2 cellular contexts compared by ENCODE assay signal in the genomic region with DNA sequence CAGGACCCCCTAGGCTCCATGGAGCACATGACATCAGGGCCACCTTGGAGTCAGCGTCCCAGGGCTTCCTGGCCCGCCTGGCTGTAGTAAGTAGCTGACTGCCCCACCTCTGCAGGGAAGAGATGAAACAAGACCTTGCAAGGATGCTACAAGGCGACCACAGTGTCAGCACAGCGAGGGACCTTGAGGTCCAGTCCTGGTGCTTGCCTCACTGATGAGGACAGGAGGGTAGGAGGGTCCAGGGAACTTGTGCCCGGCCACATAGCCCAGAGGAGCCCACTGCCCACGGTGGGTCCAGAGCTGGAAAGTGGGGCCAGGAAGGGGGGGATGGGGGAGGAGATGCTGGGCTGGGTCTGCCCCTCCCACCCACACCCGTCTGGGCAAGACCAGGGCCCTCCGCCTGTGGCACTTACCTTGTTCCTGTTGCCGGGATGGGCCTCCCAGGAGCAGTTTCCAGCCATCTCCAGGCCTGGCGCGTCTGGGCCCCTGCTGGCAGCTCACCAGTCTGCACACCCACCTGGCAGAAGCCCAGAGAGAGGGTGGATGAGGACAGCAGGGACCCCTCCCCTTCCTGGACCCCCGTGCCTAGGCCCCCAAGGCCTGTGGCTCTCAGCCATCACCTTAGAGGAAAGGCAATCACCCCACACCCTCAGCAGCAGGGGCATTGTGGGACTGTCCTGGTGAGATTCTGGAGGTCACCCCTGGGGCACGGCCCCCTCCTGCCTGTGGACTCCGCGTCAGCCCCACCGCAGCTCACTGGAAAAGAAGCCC.
TF ChIP-seq lines count a peak whose summit lies in the region.

No MANE protein-coding gene starts in this region.

TF ChIP-seq in SK-N-SH, 30 proteins besides CTCF, POLR2A, EP300 and RAD21:
- no peak for TF ChIP-seq RCOR1 (IDR thresholded peaks at IDR 0.05; ENCODE audit: low read length)
- TF ChIP-seq ELF1 (IDR thresholded peaks at IDR 0.05), result no peak
- TF ChIP-seq NFIC (IDR thresholded peaks at IDR 0.05; ENCODE audit: borderline replicate concordance), result no peak
- TF ChIP-seq GABPA (IDR thresholded peaks at IDR 0.05; ENCODE audit: low read depth), result no peak
- no peak for TF ChIP-seq SMC3 (IDR thresholded peaks at IDR 0.05; ENCODE audit: low read depth, low read length)
- TF ChIP-seq NRF1 (IDR thresholded peaks at IDR 0.05; ENCODE audit: low read depth, low read length), result no peak
- no peak for TF ChIP-seq EZH2phosphoT487 (IDR thresholded peaks at IDR 0.05; ENCODE audit: borderline replicate concordance, low read depth)
- TF ChIP-seq MXI1 (IDR thresholded peaks at IDR 0.05; ENCODE audit: low read depth, low read length), result no peak
- no peak for TF ChIP-seq CHD2 (IDR thresholded peaks at IDR 0.05; ENCODE audit: low read length, partially characterized antibody)
- TF ChIP-seq, protein P1, sequence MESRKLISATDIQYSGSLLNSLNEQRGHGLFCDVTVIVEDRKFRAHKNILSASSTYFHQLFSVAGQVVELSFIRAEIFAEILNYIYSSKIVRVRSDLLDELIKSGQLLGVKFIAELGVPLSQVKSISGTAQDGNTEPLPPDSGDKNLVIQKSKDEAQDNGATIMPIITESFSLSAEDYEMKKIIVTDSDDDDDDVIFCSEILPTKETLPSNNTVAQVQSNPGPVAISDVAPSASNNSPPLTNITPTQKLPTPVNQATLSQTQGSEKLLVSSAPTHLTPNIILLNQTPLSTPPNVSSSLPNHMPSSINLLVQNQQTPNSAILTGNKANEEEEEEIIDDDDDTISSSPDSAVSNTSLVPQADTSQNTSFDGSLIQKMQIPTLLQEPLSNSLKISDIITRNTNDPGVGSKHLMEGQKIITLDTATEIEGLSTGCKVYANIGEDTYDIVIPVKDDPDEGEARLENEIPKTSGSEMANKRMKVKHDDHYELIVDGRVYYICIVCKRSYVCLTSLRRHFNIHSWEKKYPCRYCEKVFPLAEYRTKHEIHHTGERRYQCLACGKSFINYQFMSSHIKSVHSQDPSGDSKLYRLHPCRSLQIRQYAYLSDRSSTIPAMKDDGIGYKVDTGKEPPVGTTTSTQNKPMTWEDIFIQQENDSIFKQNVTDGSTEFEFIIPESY (IDR thresholded peaks at IDR 0.05; ENCODE audit: borderline replicate concordance, low read depth), result no peak
- TF ChIP-seq, protein P2, sequence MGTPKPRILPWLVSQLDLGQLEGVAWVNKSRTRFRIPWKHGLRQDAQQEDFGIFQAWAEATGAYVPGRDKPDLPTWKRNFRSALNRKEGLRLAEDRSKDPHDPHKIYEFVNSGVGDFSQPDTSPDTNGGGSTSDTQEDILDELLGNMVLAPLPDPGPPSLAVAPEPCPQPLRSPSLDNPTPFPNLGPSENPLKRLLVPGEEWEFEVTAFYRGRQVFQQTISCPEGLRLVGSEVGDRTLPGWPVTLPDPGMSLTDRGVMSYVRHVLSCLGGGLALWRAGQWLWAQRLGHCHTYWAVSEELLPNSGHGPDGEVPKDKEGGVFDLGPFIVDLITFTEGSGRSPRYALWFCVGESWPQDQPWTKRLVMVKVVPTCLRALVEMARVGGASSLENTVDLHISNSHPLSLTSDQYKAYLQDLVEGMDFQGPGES (IDR thresholded peaks at IDR 0.05; ENCODE audit: low read depth, low read length), result no peak
- no peak for TF ChIP-seq SIN3A (IDR thresholded peaks at IDR 0.05; ENCODE audit: borderline replicate concordance, low read depth, low read length)
- TF ChIP-seq RXRA (IDR thresholded peaks at IDR 0.05; ENCODE audit: borderline replicate concordance, low read depth), result no peak

TF ChIP-seq in SK-N-SH treated with all-trans-retinoic acid at 6 μM for 48 hours, 23 proteins besides CTCF, POLR2A, EP300 and RAD21:
- no peak for TF ChIP-seq ZNF8 (CRISPR knock-in tag; IDR thresholded peaks at IDR 0.05)
- TF ChIP-seq ESRRG (CRISPR knock-in tag; IDR thresholded peaks at IDR 0.05), result no peak
- TF ChIP-seq, protein P3, sequence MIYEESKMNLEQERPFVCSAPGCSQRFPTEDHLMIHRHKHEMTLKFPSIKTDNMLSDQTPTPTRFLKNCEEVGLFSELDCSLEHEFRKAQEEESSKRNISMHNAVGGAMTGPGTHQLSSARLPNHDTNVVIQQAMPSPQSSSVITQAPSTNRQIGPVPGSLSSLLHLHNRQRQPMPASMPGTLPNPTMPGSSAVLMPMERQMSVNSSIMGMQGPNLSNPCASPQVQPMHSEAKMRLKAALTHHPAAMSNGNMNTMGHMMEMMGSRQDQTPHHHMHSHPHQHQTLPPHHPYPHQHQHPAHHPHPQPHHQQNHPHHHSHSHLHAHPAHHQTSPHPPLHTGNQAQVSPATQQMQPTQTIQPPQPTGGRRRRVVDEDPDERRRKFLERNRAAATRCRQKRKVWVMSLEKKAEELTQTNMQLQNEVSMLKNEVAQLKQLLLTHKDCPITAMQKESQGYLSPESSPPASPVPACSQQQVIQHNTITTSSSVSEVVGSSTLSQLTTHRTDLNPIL (CRISPR knock-in tag; IDR thresholded peaks at IDR 0.05; ENCODE audit: low read depth), result no peak
- TF ChIP-seq ZC3H10 (CRISPR knock-in tag; IDR thresholded peaks at IDR 0.05), result no peak
- no peak for TF ChIP-seq ZNF70 (CRISPR knock-in tag; IDR thresholded peaks at IDR 0.05)
